ENCODE assay signal across 1 cellular context in the genomic region with DNA sequence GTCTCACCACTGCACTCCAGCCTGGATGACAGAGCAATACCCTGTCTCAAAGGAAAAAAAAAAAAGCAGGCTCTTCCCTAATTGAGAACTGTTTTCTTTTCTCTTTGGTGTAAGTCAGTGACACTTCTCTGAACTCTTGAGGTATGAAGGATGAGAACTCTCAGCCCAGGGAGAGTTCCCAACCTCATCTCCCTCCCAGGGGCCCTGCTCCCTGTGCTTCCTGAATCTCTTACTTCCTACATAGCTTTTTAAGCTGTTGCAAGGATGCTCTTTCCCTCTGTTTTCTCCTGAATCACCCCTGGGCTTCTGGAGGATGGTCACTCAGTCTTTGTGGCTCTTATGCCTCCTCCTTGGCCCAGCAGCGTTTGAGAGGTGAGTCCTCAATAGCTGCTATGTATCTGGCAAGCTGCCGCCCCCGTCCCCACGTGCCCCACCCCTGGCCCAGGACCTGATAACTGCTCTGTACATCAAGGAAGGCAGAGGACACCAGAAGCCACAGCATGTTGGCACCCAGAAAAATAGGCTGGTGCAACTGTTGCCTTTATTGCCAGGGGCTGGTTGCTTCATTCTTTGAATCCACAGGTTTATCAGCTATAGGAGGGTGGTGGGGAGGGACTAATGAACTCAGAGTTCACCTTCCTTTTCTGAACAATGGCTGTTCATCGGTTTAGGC.
TF ChIP-seq lines count a peak whose summit lies in the region.

No MANE protein-coding gene starts in this region.

TF ChIP-seq in HepG2, 621 proteins besides CTCF, POLR2A, EP300 and RAD21 (continued from another document):
- TF ChIP-seq, protein P1, sequence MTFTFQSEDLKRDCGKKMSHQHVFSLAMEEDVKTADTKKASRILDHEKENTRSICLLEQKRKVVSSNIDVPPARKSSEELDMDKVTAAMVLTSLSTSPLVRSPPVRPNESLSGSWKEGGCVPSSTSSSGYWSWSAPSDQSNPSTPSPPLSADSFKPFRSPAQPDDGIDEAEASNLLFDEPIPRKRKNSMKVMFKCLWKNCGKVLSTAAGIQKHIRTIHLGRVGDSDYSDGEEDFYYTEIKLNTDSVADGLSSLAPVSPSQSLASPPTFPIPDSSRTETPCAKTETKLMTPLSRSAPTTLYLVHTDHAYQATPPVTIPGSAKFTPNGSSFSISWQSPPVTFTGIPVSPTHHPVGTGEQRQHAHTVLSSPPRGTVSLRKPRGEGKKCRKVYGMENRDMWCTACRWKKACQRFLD (CRISPR knock-in tag; IDR thresholded peaks at IDR 0.05; ENCODE audit: borderline replicate concordance), result 0 out of 2 replicates have a peak, but pooled peaks have one; percentile 5
